Comparison of ENCODE assay signal across 17 cellular contexts in genomic region chr2:29223257-29223656, GRCh38.
"Had no signal": no experiment of that assay in that cellular context is flagged by ENCODE, and none has a peak within 500 bp of the region (broad histone marks: within the 10 kb centered on the region; RNA-seq: fewer than 3 reads in every experiment).

No MANE protein-coding gene starts in this region.

- ATAC-seq: activated CD8-positive, alpha-beta T cell treated with anti-CD3 and anti-CD28 coated beads, Interleukin-2, amount 10 ng/mL, durations not matched to agents 7 days and 5 days; T-cell had no signal

- H3K27ac Mint-ChIP-seq: activated CD8-positive, alpha-beta T cell treated with anti-CD3 and anti-CD28 coated beads, Interleukin-2, amount 10 ng/mL, durations not matched to agents 7 days and 5 days; activated naive CD4-positive, alpha-beta T cell treated with anti-CD3 and anti-CD28 coated beads for 36 hours; activated naive CD8-positive, alpha-beta T cell; T-cell had no signal

- H3K36me3 Mint-ChIP-seq: activated naive CD8-positive, alpha-beta T cell had no signal

- H3K4me3 Mint-ChIP-seq: activated CD8-positive, alpha-beta T cell treated with anti-CD3 and anti-CD28 coated beads, Interleukin-2, amount 10 ng/mL, durations not matched to agents 7 days and 5 days; activated naive CD4-positive, alpha-beta T cell treated with anti-CD3 and anti-CD28 coated beads for 36 hours; activated naive CD8-positive, alpha-beta T cell; brain; T-cell had no signal

- H3K4me1 Mint-ChIP-seq: T-cell had no signal

- DNase-seq: activated CD4-positive, alpha-beta T cell treated with anti-CD3 and anti-CD28 coated beads for 4 hours; activated CD4-positive, CD25-positive, alpha-beta regulatory T cell; activated CD8-positive, alpha-beta memory T cell treated with anti-CD3 and anti-CD28 coated beads, Interleukin-2, amount 50 U/mL, for 48 hours; activated CD8-positive, alpha-beta T cell treated with anti-CD3 and anti-CD28 coated beads, Interleukin-2, amount 10 ng/mL, durations not matched to agents 7 days and 5 days; activated naive CD4-positive, alpha-beta T cell treated with anti-CD3 and anti-CD28 coated beads for 36 hours; activated T-cell treated with anti-CD3 and anti-CD28 coated beads, Interleukin-2, amount 50 U/mL, for 1 hour; Kasumi-1; NCI-H1436 treated with DMSO at 0.1 percent for 48 hours; NCI-H2081; SIG-M5; T-cell; T-helper 2 cell had no signal

- H3K27ac ChIP-seq: VCaP had no signal

- FAIRE-seq: astrocyte, RCC 7860 had no signal

- H3K9me3 Mint-ChIP-seq: activated naive CD4-positive, alpha-beta T cell treated with anti-CD3 and anti-CD28 coated beads for 36 hours; T-cell had no signal
